In genomic region chr2:125680809-125681208, GRCh38 we compare ENCODE assay signal across 25 cellular contexts.
"Had no signal": no experiment of that assay in that cellular context is flagged by ENCODE, and none has a peak within 500 bp of the region (broad histone marks: within the 10 kb centered on the region; RNA-seq: fewer than 3 reads in every experiment).

No MANE protein-coding gene starts in this region.

- H3K4me1 Mint-ChIP-seq: activated T-helper 17 cell treated with anti-CD3 and anti-CD28 coated beads, Interleukin-2, amount 50 U/mL, for 72 hours; T-helper 17 cell had no signal

- H3K36me3 Mint-ChIP-seq: activated naive CD8-positive, alpha-beta T cell had no signal

- H3K27ac ChIP-seq: brain microvascular endothelial cell, epithelial cell of prostate, esophagus squamous epithelium, gastroesophageal sphincter had no signal

- H3K4me3 Mint-ChIP-seq: activated CD8-positive, alpha-beta T cell treated with anti-CD3 and anti-CD28 coated beads for 36 hours; activated naive CD8-positive, alpha-beta T cell; activated T-cell treated with anti-CD3 and anti-CD28 coated beads, Interleukin-2, amount 50 U/mL, for 4 hours; activated T-helper 17 cell treated with anti-CD3 and anti-CD28 coated beads, Interleukin-2, amount 50 U/mL, for 72 hours; T-helper 17 cell; T-helper 2 cell treated with Interferon-gamma antibody and Interleukin-4, amounts not matched to agents 5 μg/mL and 100 μg/mL, for 36 hours had no signal

- H3K27me3 ChIP-seq: brain microvascular endothelial cell, esophagus squamous epithelium, gastroesophageal sphincter had no signal

- H3K9me3 ChIP-seq: gastroesophageal sphincter had no signal

- DNase-seq: activated CD4-positive, alpha-beta T cell treated with anti-CD3 and anti-CD28 coated beads for 1 hour; activated CD4-positive, alpha-beta T cell treated with anti-CD3 and anti-CD28 coated beads for 4 hours; activated CD4-positive, alpha-beta T cell treated with anti-CD3 and anti-CD28 coated beads, Interleukin-2, amount 50 U/mL, for 1 hour; activated CD4-positive, alpha-beta T cell treated with anti-CD3 and anti-CD28 coated beads, Interleukin-2, amount 50 U/mL, for 48 hours; activated CD8-positive, alpha-beta memory T cell treated with anti-CD3 and anti-CD28 coated beads for 24 hours; activated CD8-positive, alpha-beta T cell treated with anti-CD3 and anti-CD28 coated beads for 36 hours; activated effector memory CD4-positive, alpha-beta T cell treated with Interleukin-2 at 50 U/mL for 16 hours; activated gamma-delta T cell treated with Interleukin-2 at 50 U/mL for 16 hours; activated naive CD4-positive, alpha-beta T cell treated with anti-CD3 and anti-CD28 coated beads, Interleukin-2, amount 50 U/mL, for 16 hours; activated naive CD4-positive, alpha-beta T cell treated with Interleukin-2 at 50 U/mL for 16 hours; activated T-cell treated with anti-CD3 and anti-CD28 coated beads, Interleukin-2, amount 50 U/mL, for 4 hours; amniotic stem cell; brain microvascular endothelial cell; cortex of kidney; dermis blood vessel endothelial cell; effector CD8-positive, alpha-beta T cell; esophagus squamous epithelium; foreskin melanocyte; T-helper 1 cell; T-helper 17 cell had no signal

- H3K36me3 ChIP-seq: brain microvascular endothelial cell, esophagus squamous epithelium, gastroesophageal sphincter had no signal

- H3K27ac Mint-ChIP-seq: activated CD8-positive, alpha-beta T cell treated with anti-CD3 and anti-CD28 coated beads for 36 hours; activated naive CD8-positive, alpha-beta T cell; activated T-helper 17 cell treated with anti-CD3 and anti-CD28 coated beads, Interleukin-2, amount 50 U/mL, for 72 hours; T-helper 17 cell; T-helper 2 cell treated with Interferon-gamma antibody and Interleukin-4, amounts not matched to agents 5 μg/mL and 100 μg/mL, for 36 hours had no signal

- H3K4me1 ChIP-seq: esophagus squamous epithelium, gastroesophageal sphincter had no signal

- H3K27me3 Mint-ChIP-seq: activated CD8-positive, alpha-beta T cell treated with anti-CD3 and anti-CD28 coated beads for 36 hours; activated naive CD8-positive, alpha-beta T cell; activated T-helper 17 cell treated with anti-CD3 and anti-CD28 coated beads, Interleukin-2, amount 50 U/mL, for 72 hours; T-helper 17 cell had no signal

- H3K4me3 ChIP-seq: esophagus squamous epithelium, gastroesophageal sphincter had no signal
